19 cellular contexts compared by ENCODE assay signal in genomic region chr2:65214361-65214760, GRCh38. TPM values are rescaled to one million over a fixed set of nuclear protein-coding genes. Genes with fewer than 3 reads are reported as not detected.
DNase-seq lines count a peak whose midpoint lies in the region; ATAC-seq and TF ChIP-seq lines count a peak whose summit lies in the region.
"Had no signal": no experiment of that assay in that cellular context is flagged by ENCODE, and none has a peak within 500 bp of the region (broad histone marks: within the 10 kb centered on the region; RNA-seq: fewer than 3 reads in every experiment).

No MANE protein-coding gene starts in this region.

- DNase-seq in NCI-H226, result peak; percentile 76
- peak; percentile 46 for DNase-seq in fibroblast of pulmonary artery (ENCODE audit: low read depth)
- DNase-seq in mesothelial cell of epicardium (ENCODE audit: low spot score in 2 of 2, unreplicated experiment in 2 of 2), result no peak
- no peak for DNase-seq in Caco-2
- DNase-seq in cortex of kidney (lab: John Stamatoyannopoulos, UW), result no peak
- DNase-seq: CD4-positive, CD25-positive, alpha-beta regulatory T cell; CD8-positive, alpha-beta T cell; DMS53; DMS79 treated with DMSO at 0.1 percent for 48 hours; GF-D8; GM23248; HCEC 1CT had no signal

- H3K27me3 ChIP-seq in Caco-2 (replicated peaks; ENCODE audit: control insufficient read depth, insufficient read depth, low read length), result no peaks in the 10 kb centered on the region
- H3K27me3 ChIP-seq: BLaER1 had no signal

- H3K4me1 Mint-ChIP-seq in mesothelial cell of epicardium (peaks cover 2% of the 10 kb centered on the region), Caco-2 (ENCODE audit: low read depth, unreplicated experiment) (no peaks in the 10 kb centered on the region)
- H3K4me1 Mint-ChIP-seq: B cell had no signal

- CTCF ChIA-PET in HEK293 (lab: Yijun Ruan, JAX), result no interaction called here
- CTCF ChIA-PET in Caco-2 (lab: Charles Lee), result no interaction called here

- no peaks in the 10 kb centered on the region for H3K36me3 ChIP-seq in HEK293 (ENCODE audit: control insufficient read depth in 2 of 2, insufficient read depth in 1 of 2, low read length in 2 of 2)
- H3K36me3 ChIP-seq in Caco-2 (ENCODE audit: control insufficient read depth, insufficient read depth, low read length), result no peaks in the 10 kb centered on the region

- H3K4me3 Mint-ChIP-seq in mesothelial cell of epicardium, result no peak overlapping the region
- H3K4me3 Mint-ChIP-seq in Caco-2 (ENCODE audit: unreplicated experiment), result no peak overlapping the region
- H3K4me3 Mint-ChIP-seq: B cell; CD4-positive, CD25-positive, alpha-beta regulatory T cell; CD8-positive, alpha-beta T cell had no signal

- POLR2A ChIA-PET in HEK293 (lab: Yijun Ruan, JAX), result interaction anchor here (0.7 kb wide), 1 partner anchor 413 kb away, joined by 3 read pairs; no protein-coding TSS in a partner anchor
- POLR2A ChIA-PET in Caco-2 (lab: Charles Lee), result no interaction called here

- H3K36me3 Mint-ChIP-seq in mesothelial cell of epicardium (peaks cover under 1% of the 10 kb centered on the region), Caco-2 (ENCODE audit: insufficient read depth, unreplicated experiment) (no peaks in the 10 kb centered on the region)

- BruUV-seq in Caco-2 (replicated peaks; lab: Mats Ljungman, UMichigan), result no TSS peak

- H3K27me3 Mint-ChIP-seq in mesothelial cell of epicardium (ENCODE audit: low read depth) (no peaks in the 10 kb centered on the region), Caco-2 (ENCODE audit: insufficient read depth, unreplicated experiment) (no peaks in the 10 kb centered on the region)
- H3K27me3 Mint-ChIP-seq: B cell; CD4-positive, CD25-positive, alpha-beta regulatory T cell had no signal

- H3K4me1 ChIP-seq in HEK293 (ENCODE audit: control insufficient read depth, insufficient read depth, low read length), result peaks cover 4% of the 10 kb centered on the region; the same call in 1 of the 2 replicates
- no peaks in the 10 kb centered on the region for H3K4me1 ChIP-seq in Caco-2
- H3K4me1 ChIP-seq: BLaER1 had no signal

- H3K9me3 Mint-ChIP-seq in mesothelial cell of epicardium, result no peaks in the 10 kb centered on the region
- H3K9me3 Mint-ChIP-seq in Caco-2 (ENCODE audit: unreplicated experiment), result no peaks in the 10 kb centered on the region
- H3K9me3 Mint-ChIP-seq: CD4-positive, CD25-positive, alpha-beta regulatory T cell; CD8-positive, alpha-beta T cell had no signal

- no peak overlapping the region for H3K27ac ChIP-seq in HEK293 (ENCODE audit: extremely low read depth, low read depth, low read length)
- H3K27ac ChIP-seq: 22Rv1, BLaER1, C4-2B, GM23248 had no signal

- peak overlapping the region; percentile 61 for H3K27ac Mint-ChIP-seq in mesothelial cell of epicardium
- no peak overlapping the region for H3K27ac Mint-ChIP-seq in Caco-2 (ENCODE audit: unreplicated experiment)
- H3K27ac Mint-ChIP-seq: B cell; CD4-positive, CD25-positive, alpha-beta regulatory T cell; CD8-positive, alpha-beta T cell had no signal

- H3K4me3 ChIP-seq in HEK293 (ENCODE audit: low read depth, low read length), result no peak overlapping the region
- no peak overlapping the region for H3K4me3 ChIP-seq in fibroblast of pulmonary artery (replicated peaks; ENCODE audit: low read depth, low read length)
- H3K4me3 ChIP-seq in Caco-2 (ENCODE audit: low read depth, low read length), result no peak overlapping the region
- H3K4me3 ChIP-seq: BLaER1, GM23248 had no signal

- ATAC-seq in HG03460 (IDR thresholded peaks at IDR 0.05; ENCODE audit: unreplicated experiment) (no peak), GM18870 (IDR thresholded peaks at IDR 0.05; ENCODE audit: unreplicated experiment) (no peak)
- ATAC-seq: CD8-positive, alpha-beta T cell had no signal

- intact Hi-C loops in Caco-2 (cut with micrococcal nuclease; ENCODE audit: unreplicated experiment), result no loop called here

- no peak for TF ChIP-seq CTCF in HEK293 (tag by site-specific recombination; IDR thresholded peaks at IDR 0.05)
- no peak for TF ChIP-seq CTCF in fibroblast of pulmonary artery (IDR thresholded peaks at IDR 0.05; ENCODE audit: low read length, missing control alignments)
- TF ChIP-seq CTCF in mesothelial cell of epicardium (IDR thresholded peaks at IDR 0.05; ENCODE audit: unreplicated experiment), result no peak
- TF ChIP-seq CTCF in Caco-2 (IDR thresholded peaks at IDR 0.05; ENCODE audit: insufficient read depth in 1 of 2, low read depth in 1 of 2, low read length in 1 of 2, severe bottlenecking in 1 of 2, unreplicated experiment in 1 of 2), result no peak

- H3K9me3 ChIP-seq in HEK293 (ENCODE audit: control insufficient read depth, insufficient read depth, low read depth, low read length), result no peaks in the 10 kb centered on the region
- H3K9me3 ChIP-seq in Caco-2, result no peaks in the 10 kb centered on the region
- H3K9me3 ChIP-seq: BLaER1 had no signal

TF ChIP-seq in HEK293, 187 proteins besides CTCF, POLR2A, EP300 and RAD21:
- no peak for TF ChIP-seq ZNF692 (tag by site-specific recombination; IDR thresholded peaks at IDR 0.05)
- TF ChIP-seq ZNF596 (tag by site-specific recombination; IDR thresholded peaks at IDR 0.05), result 0 out of 2 replicates have a peak, but pooled peaks have one; percentile 41
TF ChIP-seq in HEK293: peak in this region for 1.

RNA-seq across cellular contexts. Expression of gene ACTR2, which starts 13.3 kb away (rescaled TPM):
- total RNA-seq in mesothelial cell of epicardium, result 166 to 171 TPM (median 169 TPM) in 3 replicates
- 248 and 259 TPM in 2 replicates for total RNA-seq in Caco-2 (2022)

Comparison
In these comparisons a context has a peak if more than half of its experiments do, and no peak if none do; other contexts are left out.
1. DNase-seq: peak in NCI-H226 (single experiment) and fibroblast of pulmonary artery (single experiment); none in mesothelial cell of epicardium (0 of 2), Caco-2 (0 of 2) and cortex of kidney (single experiment).